1 cellular context compared by ENCODE assay signal in genomic region chr9:693460-694390, GRCh38.
TF ChIP-seq lines count a peak whose summit lies in the region.

No MANE protein-coding gene starts in this region.

TF ChIP-seq in WTC11, 78 proteins besides CTCF, POLR2A, EP300 and RAD21 (continued from another document):
- no peak for TF ChIP-seq ARID4B (CRISPR knock-in tag; IDR thresholded peaks at IDR 0.05; ENCODE audit: borderline replicate concordance)
- TF ChIP-seq RELA (CRISPR knock-in tag; IDR thresholded peaks at IDR 0.05; ENCODE audit: borderline replicate concordance), result no peak
- TF ChIP-seq ZBTB21 (CRISPR knock-in tag; IDR thresholded peaks at IDR 0.05; ENCODE audit: borderline replicate concordance), result no peak
- TF ChIP-seq TP53 (CRISPR knock-in tag; IDR thresholded peaks at IDR 0.05), result no peak
TF ChIP-seq in WTC11: peak in this region for 0.
